Comparison of ENCODE assay signal across 20 cellular contexts in genomic region chr2:29062371-29062770, GRCh38. TPM values are rescaled to one million over a fixed set of nuclear protein-coding genes. Genes with fewer than 3 reads are reported as not detected.
DNase-seq lines count a peak whose midpoint lies in the region; ATAC-seq, FAIRE-seq and TF ChIP-seq lines count a peak whose summit lies in the region.
"Had no signal": no experiment of that assay in that cellular context is flagged by ENCODE, and none has a peak within 500 bp of the region (broad histone marks: within the 10 kb centered on the region; RNA-seq: fewer than 3 reads in every experiment).

No MANE protein-coding gene starts in this region.

- FAIRE-seq in GM12878 (lab: Jason Lieb, UNC) = no peak
- FAIRE-seq: A549, GM12892 had no signal

- SMC1A ChIA-PET in GM12878 (lab: Charles Lee; ENCODE audit: uncharacterized antibody, unreplicated experiment) = interaction anchor here (2.4 kb wide), 1 partner anchor 16 kb away, joined by 6 read pairs; no protein-coding TSS in a partner anchor

- TF ChIP-seq RAD21 in GM12878 (IDR thresholded peaks at IDR 0.05; ENCODE audit: insufficient read depth, low read depth, low read length) = 0 out of 2 replicates have a peak, but pooled peaks have one; percentile 9

- in situ Hi-C loops in GM12878 (cut with MboI) = no loop called here

- DNase-seq in GM12878 (ENCODE audit: low read depth, low spot score) (no peak), caudate nucleus (lab: John Stamatoyannopoulos, UW) (no peak), NCI-H69 (lab: John Stamatoyannopoulos, UW) (no peak), colonic mucosa (no peak), substantia nigra (lab: John Stamatoyannopoulos, UW) (no peak)
- DNase-seq: BE2C; CD4-positive, alpha-beta memory T cell; DMS79; GM23248; H7 had no signal

- POLR2A ChIA-PET in GM12878 (lab: Charles Lee) = no interaction called here

- TF ChIP-seq CTCF in GM12878 (IDR thresholded peaks at IDR 0.05 in 2 of 3, conservative IDR thresholded peaks at IDR 0.05 in 1 of 3; ENCODE audit: control insufficient read depth in 2 of 3, extremely low read depth in 1 of 3, insufficient read depth in 1 of 3, low read depth in 3 of 3, low read length in 3 of 3) (no peak), colonic mucosa (IDR thresholded peaks at IDR 0.05) (no peak)

- H3K4me3 ChIP-seq in GM12878 (no peak overlapping the region), colonic mucosa (no peak overlapping the region)
- H3K4me3 ChIP-seq: A549, GM23248 had no signal

- 70% methylated on average over 10 of the region's 10 CpGs for WGBS in GM12878 (ENCODE audit: insufficient coverage, insufficient replicate concordance, low lambda C conversion rate, missing lambda C conversion rate)

- no peaks in the 10 kb centered on the region for H4K20me1 ChIP-seq in GM12878 (ENCODE audit: control insufficient read depth, insufficient read depth)

- H3K79me2 ChIP-seq in GM12878 (ENCODE audit: control insufficient read depth, insufficient read depth, low read length) = no peaks in the 10 kb centered on the region

- intact Hi-C loops in GM12878 (cut with micrococcal nuclease; ENCODE audit: unreplicated experiment) = no loop called here
- intact Hi-C loops in colonic mucosa (cut with DNase I) = no loop called here

- ATAC-seq in GM12878 = no peak
- no peak for ATAC-seq in GM18502 (IDR thresholded peaks at IDR 0.05; ENCODE audit: poor library complexity, unreplicated experiment)

- H3K36me3 ChIP-seq in GM12878 (ENCODE audit: control insufficient read depth in 2 of 2, insufficient read depth in 2 of 2, low read length in 1 of 2) (no peaks in the 10 kb centered on the region), colonic mucosa (no peaks in the 10 kb centered on the region)
- H3K36me3 ChIP-seq: BE2C had no signal

- H3K9ac ChIP-seq in GM12878 (ENCODE audit: control insufficient read depth, insufficient read depth, low read length) (no peak overlapping the region), colonic mucosa (ENCODE audit: low read depth in 2 of 2, low read length in 2 of 2) (no peak overlapping the region)
- H3K9ac ChIP-seq: GM23248 had no signal

- no peaks in the 10 kb centered on the region for H3K27me3 ChIP-seq in GM12878 (replicated peaks in 1 of 2; ENCODE audit: control insufficient read depth in 2 of 2, insufficient read depth in 2 of 2, low read length in 1 of 2)
- H3K27me3 ChIP-seq in layer of hippocampus (ENCODE audit: control insufficient read depth, insufficient read depth, low read length) = peaks cover 2% of the 10 kb centered on the region
- no peaks in the 10 kb centered on the region for H3K27me3 ChIP-seq in colonic mucosa
- H3K27me3 ChIP-seq: BE2C had no signal

- TF ChIP-seq EP300 in GM12878 (IDR thresholded peaks at IDR 0.05; ENCODE audit: borderline replicate concordance in 1 of 2, control insufficient read depth in 1 of 2, low read depth in 2 of 2, low read length in 2 of 2) = no peak

- CTCF ChIA-PET in GM12878 (lab: Yijun Ruan, JAX) = interaction anchor here (0.5 kb wide), 1 partner anchor 115 kb away, joined by 3 read pairs; no protein-coding TSS in a partner anchor

- no peak for TF ChIP-seq POLR2A in GM12878 (IDR thresholded peaks at IDR 0.05; ENCODE audit: low read depth, low read length)

- H3K4me1 ChIP-seq in GM12878 (ENCODE audit: control insufficient read depth, insufficient read depth, low read length) (no peaks in the 10 kb centered on the region), colonic mucosa (no peaks in the 10 kb centered on the region)
- H3K4me1 ChIP-seq: A549 had no signal

- H3K27ac ChIP-seq in GM12878 (ENCODE audit: control insufficient read depth, insufficient read depth) (no peak overlapping the region), caudate nucleus (ENCODE audit: low read depth, low read length) (peak overlapping the region; percentile 86), layer of hippocampus (ENCODE audit: low read depth, low read length) (peak overlapping the region; percentile 80), temporal lobe (ENCODE audit: low read depth, low read length) (peak overlapping the region; percentile 60), colonic mucosa (no peak overlapping the region), substantia nigra (ENCODE audit: low read depth, low read length, poor library complexity, severe bottlenecking) (no peak overlapping the region)
- H3K27ac ChIP-seq: A549, C4-2B, GM23248 had no signal

- no peak overlapping the region for H2AFZ ChIP-seq in GM12878 (ENCODE audit: control insufficient read depth, low read depth, low read length)
- H2AFZ ChIP-seq: GM23248 had no signal

- H3K4me2 ChIP-seq in GM12878 (ENCODE audit: control insufficient read depth, insufficient read depth) = no peak overlapping the region
- H3K4me2 ChIP-seq: A549 had no signal

- H3K9me3 ChIP-seq in GM12878 (replicated peaks; ENCODE audit: control insufficient read depth, insufficient read depth, low read length) (no peaks in the 10 kb centered on the region), colonic mucosa (no peaks in the 10 kb centered on the region)
- H3K9me3 ChIP-seq: A549, BE2C had no signal

- BruUV-seq in GM12878 (replicated peaks; lab: Mats Ljungman, UMichigan) = no TSS peak

- RAD21 ChIA-PET in GM12878 (lab: Charles Lee; ENCODE audit: unreplicated experiment) = interaction anchor here (0.8 kb wide), 1 partner anchor 134 kb away, joined by 3 read pairs; no protein-coding TSS in a partner anchor

TF ChIP-seq in GM12878, 131 proteins besides CTCF, POLR2A, EP300 and RAD21:
- TF ChIP-seq ESRRA (IDR thresholded peaks at IDR 0.05; ENCODE audit: low read length) (no peak), CBX5 (IDR thresholded peaks at IDR 0.05; ENCODE audit: low read depth) (no peak), JUND (IDR thresholded peaks at IDR 0.05; ENCODE audit: low read depth, low read length) (no peak), EGR1 (IDR thresholded peaks at IDR 0.05; ENCODE audit: borderline replicate concordance in 1 of 2, low read depth in 2 of 2, low read length in 2 of 2) (no peak), CREM (IDR thresholded peaks at IDR 0.05; ENCODE audit: low read depth) (no peak)

RNA-seq across cellular contexts. Expression of gene PCARE, which starts 12.0 kb away (rescaled TPM):
- total RNA-seq in GM12878 (2013; cell fraction: nucleolus; rRNA removed) = not detected in 2 replicates
- total RNA-seq in GM12878 (2014; rRNA removed) (0.05 and 0.06 TPM in 2 replicates), GM12878 (2014; rRNA removed; fragmentation: Illumina TruSeq; extraction: Trizol) (under 0.01 and 0.04 TPM in 2 replicates), GM12878 (2021) (0.03 and 0.08 TPM in 2 replicates), temporal lobe (under 0.01 TPM), colonic mucosa (not detected)
- not detected for polyA plus RNA-seq in GM12878 (2011; ENCODE audit: low read depth)
- polyA plus RNA-seq in GM12878 (2011; rRNA removed) (not detected in 2 replicates), GM12878 (2014; fragmentation: Illumina TruSeq; extraction: Trizol) (0.02 and 0.06 TPM in 2 replicates), GM12878 (2014; fragmentation: Nextera tagmentation; extraction: Ambion mirVana) (not detected), GM12878 (2014; rRNA removed) (0.08 and 0.09 TPM in 2 replicates), GM12878 (2016; fragmentation: Nextera tagmentation; extraction: Ambion mirVana) (not detected)
- under 0.01 TPM in 1 of 2 replicates, not detected in the other for polyA plus RNA-seq in GM12878 (2011; cell fraction: cytosol; rRNA removed)
- polyA plus RNA-seq in GM12878 (2011; cell fraction: nucleus; rRNA removed) = 0.03 TPM in 1 of 2 replicates, not detected in the other
- 0.01 TPM in 1 of 2 replicates, not detected in the other for polyA plus RNA-seq in GM12878 (2012)
- under 0.01 TPM in 2 replicates for polyA minus RNA-seq in GM12878 (2011; rRNA and poly(A)+ RNA removed)
- polyA minus RNA-seq in GM12878 (2011; cell fraction: cytosol; rRNA and poly(A)+ RNA removed) = not detected in 2 replicates
- not detected in 2 replicates for polyA minus RNA-seq in GM12878 (2011; cell fraction: nucleus; rRNA and poly(A)+ RNA removed)
- total RNA-seq: CD4-positive, alpha-beta memory T cell; G401; GM23248; H7; HT-29 had no signal
- polyA plus RNA-seq: A549; AG04450; CD4-positive, alpha-beta memory T cell; GM23248; IgD-negative memory B cell had no signal

RNA-seq across cellular contexts. Expression of gene CLIP4, which starts 52.8 kb away (rescaled TPM):
- total RNA-seq in GM12878 (2013; cell fraction: nucleolus; rRNA removed) = 237 and 241 TPM in 2 replicates
- 16.0 and 18.1 TPM in 2 replicates for total RNA-seq in GM12878 (2014; rRNA removed)
- 21.8 and 22.5 TPM in 2 replicates for total RNA-seq in GM12878 (2014; rRNA removed; fragmentation: Illumina TruSeq; extraction: Trizol)
- total RNA-seq in GM12878 (2021) = 19.0 and 20.2 TPM in 2 replicates
- 13.1 TPM for polyA plus RNA-seq in GM12878 (2011; ENCODE audit: low read depth)
- 34.9 and 46.5 TPM in 2 replicates for polyA plus RNA-seq in GM12878 (2011; rRNA removed)
- 13.7 and 14.5 TPM in 2 replicates for polyA plus RNA-seq in GM12878 (2011; cell fraction: cytosol; rRNA removed)
- 48.8 and 52.2 TPM in 2 replicates for polyA plus RNA-seq in GM12878 (2011; cell fraction: nucleus; rRNA removed)
- 17.4 and 18.7 TPM in 2 replicates for polyA plus RNA-seq in GM12878 (2012)
- 16.2 and 17.6 TPM in 2 replicates for polyA plus RNA-seq in GM12878 (2014; fragmentation: Illumina TruSeq; extraction: Trizol)
- 1 to 10 TPM; 5.5 to 6.9 TPM for polyA plus RNA-seq in GM12878 (2014; fragmentation: Nextera tagmentation; extraction: Ambion mirVana)
- 15.7 and 22.3 TPM in 2 replicates for polyA plus RNA-seq in GM12878 (2014; rRNA removed)
- polyA plus RNA-seq in GM12878 (2016; fragmentation: Nextera tagmentation; extraction: Ambion mirVana) = 10 to 100 TPM; 11.9 to 12.5 TPM
- 29.7 and 38.4 TPM in 2 replicates for polyA minus RNA-seq in GM12878 (2011; rRNA and poly(A)+ RNA removed)
- polyA minus RNA-seq in GM12878 (2011; cell fraction: cytosol; rRNA and poly(A)+ RNA removed) = 9.7 and 11.5 TPM in 2 replicates
- 35.3 and 47.7 TPM in 2 replicates for polyA minus RNA-seq in GM12878 (2011; cell fraction: nucleus; rRNA and poly(A)+ RNA removed)
- 27.5 TPM for total RNA-seq in temporal lobe
- total RNA-seq in colonic mucosa = 1 to 10 TPM; 2.1 to 7.7 TPM

Comparison
In these comparisons a context has a peak if more than half of its experiments do, and no peak if none do; other contexts are left out.
1. H3K27ac ChIP-seq: peak in caudate nucleus (single experiment), layer of hippocampus (single experiment) and temporal lobe (single experiment); none in GM12878 (single experiment), colonic mucosa (single experiment) and substantia nigra (single experiment).